ENCODE assay signal across 28 cellular contexts in genomic region chr14:22400590-22401259, GRCh38.
DNase-seq lines count a peak whose midpoint lies in the region; ATAC-seq and TF ChIP-seq lines count a peak whose summit lies in the region.
"Had no signal": no experiment of that assay in that cellular context is flagged by ENCODE, and none has a peak within 500 bp of the region (broad histone marks: within the 10 kb centered on the region; RNA-seq: fewer than 3 reads in every experiment).

No MANE protein-coding gene starts in this region.

- CTCF ChIA-PET in HEK293 (lab: Yijun Ruan, JAX): interaction anchor here (1.8 kb wide), 1 partner anchor 71 kb away, joined by 10 read pairs; no protein-coding TSS in a partner anchor

- no peak overlapping the region for H3K4me3 ChIP-seq in HEK293 (ENCODE audit: low read depth, low read length)
- H3K4me3 ChIP-seq in astrocyte of the spinal cord (ENCODE audit: low read depth, low read length): no peak overlapping the region
- H3K4me3 ChIP-seq: GM12878, pancreas, right lobe of liver had no signal

- DNase-seq in astrocyte of the spinal cord (ENCODE audit: low read depth, low spot score): peak; percentile 64
- DNase-seq in iris pigment epithelial cell (ENCODE audit: low read depth): peak; percentile 33
- DNase-seq in smooth muscle cell of the brain vasculature (ENCODE audit: low read depth, low spot score): peak; percentile 85
- DNase-seq in mesenteric fat pad (ENCODE audit: low spot score): no peak
- DNase-seq in retina: no peak
- DNase-seq in anterior cingulate cortex (lab: John Stamatoyannopoulos, UW): no peak
- DNase-seq: ACHN; activated CD4-positive, alpha-beta T cell treated with anti-CD3 and anti-CD28 coated beads for 48 hours; activated naive CD4-positive, alpha-beta T cell treated with anti-CD3 and anti-CD28 coated beads for 36 hours; activated T-cell treated with anti-CD3 and anti-CD28 coated beads, Interleukin-2, amount 50 U/mL, for 48 hours; amygdala; DMS79; HCEC 1CT; NCI-H1048; NCI-H187; NCI-H69; nephron progenitor cell; pancreas; right lobe of liver; SK-N-SH; stimulated activated CD8-positive, alpha-beta memory T cell treated with anti-CD3 and anti-CD28 coated beads, Interleukin-4, amount 100 ng/mL, for 48 hours had no signal

- H3K36me3 ChIP-seq in HEK293 (ENCODE audit: control insufficient read depth in 2 of 2, insufficient read depth in 1 of 2, low read length in 2 of 2): no peaks in the 10 kb centered on the region
- H3K36me3 ChIP-seq: pancreas, right lobe of liver had no signal

- POLR2A ChIA-PET in HEK293 (lab: Yijun Ruan, JAX): no interaction called here

- H3K4me1 ChIP-seq in HEK293 (ENCODE audit: control insufficient read depth, insufficient read depth, low read length): no peaks in the 10 kb centered on the region
- H3K4me1 ChIP-seq: pancreas, right lobe of liver had no signal

- no peak for TF ChIP-seq CTCF in HEK293 (tag by site-specific recombination; IDR thresholded peaks at IDR 0.05)
- no peak for TF ChIP-seq CTCF in astrocyte of the spinal cord (IDR thresholded peaks at IDR 0.05; ENCODE audit: low read depth, low read length)

- no peak overlapping the region for H3K27ac ChIP-seq in HEK293 (ENCODE audit: extremely low read depth, low read depth, low read length)
- H3K27ac ChIP-seq: epithelial cell of prostate, pancreas, right lobe of liver, VCaP had no signal

- no peak for ATAC-seq in GM21619 (IDR thresholded peaks at IDR 0.05; ENCODE audit: unreplicated experiment)
- ATAC-seq: GM12878, HepG2, left lobe of liver, pancreas, right lobe of liver had no signal

- in situ Hi-C loops in astrocyte of the spinal cord (cut with HindIII; ENCODE audit: low sequenced_read_pairs): no loop called here

- H3K9me3 ChIP-seq in HEK293 (ENCODE audit: control insufficient read depth, insufficient read depth, low read depth, low read length): no peaks in the 10 kb centered on the region
- H3K9me3 ChIP-seq: pancreas, right lobe of liver, SK-N-SH had no signal

TF ChIP-seq in HEK293, 187 proteins besides CTCF, POLR2A, EP300 and RAD21:
- TF ChIP-seq ZNF600 (tag by site-specific recombination; IDR thresholded peaks at IDR 0.05): no peak
- TF ChIP-seq ZNF561 (tag by site-specific recombination; IDR thresholded peaks at IDR 0.05; ENCODE audit: borderline replicate concordance): no peak
- TF ChIP-seq RBAK (tag by site-specific recombination; IDR thresholded peaks at IDR 0.05): no peak
- peak; percentile 62 for TF ChIP-seq ZIC2 (tag by site-specific recombination; IDR thresholded peaks at IDR 0.05)
- TF ChIP-seq ZNF548 (tag by site-specific recombination; IDR thresholded peaks at IDR 0.05): no peak
- TF ChIP-seq ZSCAN30 (tag by site-specific recombination; IDR thresholded peaks at IDR 0.05): no peak

Comparison
In these comparisons a context has a peak if more than half of its experiments do, and no peak if none do; other contexts are left out.
1. DNase-seq: peak in astrocyte of the spinal cord (single experiment), iris pigment epithelial cell (single experiment) and smooth muscle cell of the brain vasculature (single experiment); none in mesenteric fat pad (single experiment), retina (single experiment) and anterior cingulate cortex (0 of 58).